Comparison of ENCODE assay signal across 1 cellular context in genomic region chr22:45310331-45311032, GRCh38.
TF ChIP-seq lines count a peak whose summit lies in the region.

No MANE protein-coding gene starts in this region.

TF ChIP-seq in HEK293, 187 proteins besides CTCF, POLR2A, EP300 and RAD21 (continued from another document):
- TF ChIP-seq ZBTB10 (tag by site-specific recombination; IDR thresholded peaks at IDR 0.05) = peak; percentile 0; the same call in 1 of the 2 replicates
- TF ChIP-seq ZNF335 (tag by site-specific recombination; conservative IDR thresholded peaks at IDR 0.05) = peak; percentile 37
TF ChIP-seq in HEK293: peak in this region for 6.
